ENCODE assay signal across 23 cellular contexts in the genomic region with DNA sequence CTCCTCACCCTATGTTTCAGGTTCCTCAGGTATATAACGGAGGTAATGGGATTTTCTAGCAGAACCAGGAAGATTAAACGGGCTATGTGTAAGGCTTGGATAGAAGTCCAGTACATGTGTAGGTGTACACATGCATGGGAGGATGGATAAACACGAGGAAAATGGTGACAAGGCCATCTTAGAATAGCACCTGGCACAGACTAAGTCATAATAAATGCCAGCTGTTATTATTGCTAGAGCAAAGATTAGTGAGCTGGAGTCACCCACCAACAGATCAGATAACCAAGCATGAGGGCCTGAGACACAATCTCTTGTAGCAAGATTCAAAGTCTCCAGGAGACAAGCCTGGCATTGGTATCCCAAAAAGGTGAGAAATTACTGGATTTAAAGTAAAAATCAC. TPM values are rescaled to one million over a fixed set of nuclear protein-coding genes. Genes with fewer than 3 reads are reported as not detected.
"Had no signal": no experiment of that assay in that cellular context is flagged by ENCODE, and none has a peak within 500 bp of the region (broad histone marks: within the 10 kb centered on the region; RNA-seq: fewer than 3 reads in every experiment).

No MANE protein-coding gene starts in this region.

- H3K36me3 ChIP-seq: ascending aorta had no signal

- H3K27ac ChIP-seq: ascending aorta, body of pancreas, KMS-11, VCaP had no signal

- H3K4me3 ChIP-seq: ascending aorta, body of pancreas, MG63 had no signal

- H3K4me1 ChIP-seq: ascending aorta, body of pancreas had no signal

- DNase-seq: activated CD4-positive, alpha-beta memory T cell treated with anti-CD3 and anti-CD28 coated beads for 36 hours; activated CD4-positive, alpha-beta T cell treated with anti-CD3 and anti-CD28 coated beads, Interleukin-2, amount 10 ng/mL, durations not matched to agents 7 days and 5 days; activated CD4-positive, CD25-positive, alpha-beta regulatory T cell; activated CD8-positive, alpha-beta memory T cell treated with anti-CD3 and anti-CD28 coated beads for 24 hours; activated effector memory CD4-positive, alpha-beta T cell treated with anti-CD3 and anti-CD28 coated beads, Interleukin-2, amount 50 U/mL, for 16 hours; activated naive CD4-positive, alpha-beta T cell treated with Interleukin-2 at 50 U/mL for 16 hours; activated naive CD8-positive, alpha-beta T cell treated with anti-CD3 and anti-CD28 coated beads, Interleukin-2, amount 50 U/mL, for 24 hours; activated T-cell treated with anti-CD3 and anti-CD28 coated beads, Interleukin-2, amount 50 U/mL, for 4 hours; amniotic stem cell; body of pancreas; MG63; NCI-H1105 treated with DMSO at 0.1 percent for 48 hours; NCI-H1436 treated with DMSO at 0.1 percent for 48 hours; NCI-H187 treated with DMSO at 0.1 percent for 48 hours; NCI-H2081 treated with DMSO at 0.1 percent for 48 hours; NCI-H226; NCI-H69; SIG-M5; T-helper 1 cell had no signal

- H3K27me3 ChIP-seq: ascending aorta, body of pancreas, MG63 had no signal

- ATAC-seq: activated naive CD4-positive, alpha-beta T cell treated with anti-CD3 and anti-CD28 coated beads, Interleukin-2, amount 50 U/mL, for 72 hours; activated naive CD8-positive, alpha-beta T cell treated with anti-CD3 and anti-CD28 coated beads, Interleukin-2, amount 50 U/mL, for 24 hours; activated T-cell treated with anti-CD3 and anti-CD28 coated beads, Interleukin-2, amount 50 U/mL, for 4 hours; body of pancreas had no signal

- H3K9me3 ChIP-seq: ascending aorta, body of pancreas, MG63 had no signal

RNA-seq across cellular contexts. Expression of a gene that starts 21.1 kb away (rescaled TPM):
- total RNA-seq: activated CD4-positive, alpha-beta memory T cell treated with anti-CD3 and anti-CD28 coated beads for 36 hours; activated naive CD4-positive, alpha-beta T cell treated with anti-CD3 and anti-CD28 coated beads, Interleukin-2, amount 50 U/mL, for 72 hours; activated T-cell treated with anti-CD3 and anti-CD28 coated beads, Interleukin-2, amount 50 U/mL, for 4 hours had no signal
